ENCODE assay signal across 23 cellular contexts in the genomic region with DNA sequence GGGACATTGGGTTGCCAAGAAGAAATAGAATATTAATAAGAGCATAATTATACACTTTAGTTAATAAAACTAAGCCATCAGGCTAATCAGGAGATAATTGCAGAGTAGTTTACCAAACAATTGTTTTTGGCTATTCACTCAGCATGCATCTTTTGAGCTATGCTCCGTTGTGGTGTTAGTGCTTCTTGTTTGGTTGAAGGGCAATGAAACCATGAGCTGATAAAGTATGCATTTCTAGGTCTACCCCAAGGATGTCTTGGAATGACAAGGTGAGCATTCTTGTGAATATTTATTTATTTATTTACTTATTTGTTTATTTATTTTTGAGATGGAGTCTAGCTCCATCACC. TPM values are rescaled to one million over a fixed set of nuclear protein-coding genes. Genes with fewer than 3 reads are reported as not detected.
"Had no signal": no experiment of that assay in that cellular context is flagged by ENCODE, and none has a peak within 500 bp of the region (broad histone marks: within the 10 kb centered on the region; RNA-seq: fewer than 3 reads in every experiment).

No MANE protein-coding gene starts in this region.

- H3K4me1 Mint-ChIP-seq: neural progenitor cell; stimulated activated memory B cell treated with anti-CD40 and anti-IgM and Interleukin-4, amounts not matched to agents 10 μg/mL and 1 μg/mL and 100 μg/mL, for 72 hours had no signal

- H3K36me3 Mint-ChIP-seq: neural progenitor cell; stimulated activated memory B cell treated with anti-CD40 and anti-IgM and Interleukin-4, amounts not matched to agents 10 μg/mL and 1 μg/mL and 100 μg/mL, for 72 hours had no signal

- H3K4me3 Mint-ChIP-seq: dendritic cell treated with granulocyte-macrophage colony-stimulating factor and Interleukin-4, amounts not matched to agents 40 ng/mL and 50 ng/mL, for 4 days; naive thymus-derived CD4-positive, alpha-beta T cell; nephron; neural progenitor cell; stimulated activated memory B cell treated with anti-CD40 and anti-IgM and Interleukin-4, amounts not matched to agents 10 μg/mL and 1 μg/mL and 100 μg/mL, for 72 hours had no signal

- H3K9me3 ChIP-seq: colonic mucosa, spleen, thoracic aorta, vagina had no signal

- H3K4me1 ChIP-seq: colonic mucosa, neural progenitor cell, parathyroid adenoma had no signal

- H3K9me3 Mint-ChIP-seq: dendritic cell treated with granulocyte-macrophage colony-stimulating factor and Interleukin-4, amounts not matched to agents 40 ng/mL and 50 ng/mL, for 4 days; nephron; neural progenitor cell; stimulated activated memory B cell treated with anti-CD40 and anti-IgM and Interleukin-4, amounts not matched to agents 10 μg/mL and 1 μg/mL and 100 μg/mL, for 72 hours had no signal

- ATAC-seq: naive thymus-derived CD4-positive, alpha-beta T cell; stimulated activated memory B cell treated with anti-CD40 and anti-IgM and Interleukin-4, amounts not matched to agents 10 μg/mL and 1 μg/mL and 100 μg/mL, for 72 hours; stimulated activated naive CD8-positive, alpha-beta T cell treated with anti-CD3 and anti-CD28 coated beads, Interleukin-15, Interleukin-2, amounts not matched to agents 100 U/mL and 50 U/mL, for 24 hours had no signal

- H3K27ac Mint-ChIP-seq: dendritic cell treated with granulocyte-macrophage colony-stimulating factor and Interleukin-4, amounts not matched to agents 40 ng/mL and 50 ng/mL, for 4 days; naive thymus-derived CD4-positive, alpha-beta T cell; neural progenitor cell; progenitor cell of endocrine pancreas; stimulated activated memory B cell treated with anti-CD40 and anti-IgM and Interleukin-4, amounts not matched to agents 10 μg/mL and 1 μg/mL and 100 μg/mL, for 72 hours had no signal

- H3K9ac ChIP-seq: neural progenitor cell, parathyroid adenoma had no signal

- H3K4me3 ChIP-seq: colonic mucosa, neural progenitor cell, skin epidermis, spleen, thoracic aorta, vagina had no signal

- H3K27ac ChIP-seq: colonic mucosa, neural progenitor cell, parathyroid adenoma, skin epidermis, spleen, vagina had no signal

- H3K36me3 ChIP-seq: colonic mucosa, neural progenitor cell, spleen, thoracic aorta, vagina had no signal

- H3K27me3 ChIP-seq: colonic mucosa, vagina had no signal

- DNase-seq: colonic mucosa; effector memory CD4-positive, alpha-beta T cell; head of caudate nucleus; mesendoderm; midbrain; naive thymus-derived CD4-positive, alpha-beta T cell; spleen; stimulated activated CD4-positive, alpha-beta T cell treated with anti-CD3 and anti-CD28 coated beads, Interleukin-4, amount 100 ng/mL, for 4 hours; stimulated activated naive CD8-positive, alpha-beta T cell treated with anti-CD3 and anti-CD28 coated beads, Interleukin-15, Interleukin-2, amounts not matched to agents 100 U/mL and 50 U/mL, for 24 hours; trophoblast cell had no signal

RNA-seq across cellular contexts. Expression of gene HLF, which starts 6.4 kb away (rescaled TPM):
- total RNA-seq: endothelial cell of umbilical vein, fibroblast of villous mesenchyme, glomerular endothelial cell, lung microvascular endothelial cell had no signal
- polyA plus RNA-seq: endothelial cell of umbilical vein had no signal
